ENCODE assay signal across 11 cellular contexts in genomic region chr6:109002100-109002697, GRCh38.
A peak's percentile ranks its signal among the peaks of the same experiment; 100 is the strongest.
DNase-seq lines count a peak whose midpoint lies in the region; ATAC-seq and FAIRE-seq lines count a peak whose summit lies in the region.
"Had no signal": no experiment of that assay in that cellular context is flagged by ENCODE, and none has a peak within 500 bp of the region (broad histone marks: within the 10 kb centered on the region; RNA-seq: fewer than 3 reads in every experiment).

No MANE protein-coding gene starts in this region.

- ATAC-seq in GM19395 (IDR thresholded peaks at IDR 0.05; ENCODE audit: unreplicated experiment) (no peak), GM21528 (IDR thresholded peaks at IDR 0.05; ENCODE audit: low FRiP score, unreplicated experiment) (no peak)

- DNase-seq in GM04504 (ENCODE audit: low read depth), result peak; percentile 59
- DNase-seq in caudate nucleus (lab: John Stamatoyannopoulos, UW), result peak in 1 of 61 donors; percentile 24
- no peak for DNase-seq in activated effector memory CD4-positive, alpha-beta T cell treated with Interleukin-2 at 50 U/mL for 16 hours
- no peak for DNase-seq in activated CD4-positive, CD25-positive, alpha-beta regulatory T cell (lab: John Stamatoyannopoulos, UW)
- DNase-seq: activated effector memory CD4-positive, alpha-beta T cell treated with anti-CD3 and anti-CD28 coated beads, Interleukin-2, amount 50 U/mL, for 16 hours; NCI-H187 treated with DMSO at 0.1 percent for 48 hours; stimulated activated CD4-positive, alpha-beta T cell treated with anti-CD3 and anti-CD28 coated beads, Interleukin-4, amount 100 ng/mL, for 1 hour had no signal

- H3K36me3 ChIP-seq in skeletal muscle tissue (ENCODE audit: control insufficient read depth in 3 of 3, insufficient read depth in 3 of 3, low read length in 3 of 3), result peaks cover 0 to 24% (median 20%) of the 10 kb centered on the region in 3 donors

- no peaks in the 10 kb centered on the region for H3K27me3 ChIP-seq in skeletal muscle tissue (ENCODE audit: control insufficient read depth in 3 of 3, insufficient read depth in 3 of 3, low read length in 3 of 3)

- H3K4me3 ChIP-seq in skeletal muscle tissue (ENCODE audit: low read length in 3 of 3), result peak overlapping the region in 2 of 3 donors; percentile 11 to 38

- peak overlapping the region; percentile 74 for H3K27ac ChIP-seq in caudate nucleus (ENCODE audit: low read depth, low read length)
- peak overlapping the region; percentile 82 for H3K27ac ChIP-seq in skeletal muscle tissue (ENCODE audit: low read depth, low read length)

- H3K9me3 ChIP-seq in skeletal muscle tissue (ENCODE audit: control insufficient read depth in 3 of 3, low read length in 3 of 3), result no peaks in the 10 kb centered on the region

- H3K4me1 ChIP-seq in skeletal muscle tissue (ENCODE audit: control insufficient read depth in 3 of 3, insufficient read depth in 3 of 3, low read length in 3 of 3), result peaks cover 23 to 44% (median 34%) of the 10 kb centered on the region in 3 donors

- peak; percentile 89 for FAIRE-seq in islet of Langerhans (lab: Jason Lieb, UNC)

- H3K9ac ChIP-seq in skeletal muscle tissue (ENCODE audit: low read depth in 1 of 3, low read length in 3 of 3), result peak overlapping the region in 1 of 3 donors; percentile 43
